18 cellular contexts compared by ENCODE assay signal in the genomic region with DNA sequence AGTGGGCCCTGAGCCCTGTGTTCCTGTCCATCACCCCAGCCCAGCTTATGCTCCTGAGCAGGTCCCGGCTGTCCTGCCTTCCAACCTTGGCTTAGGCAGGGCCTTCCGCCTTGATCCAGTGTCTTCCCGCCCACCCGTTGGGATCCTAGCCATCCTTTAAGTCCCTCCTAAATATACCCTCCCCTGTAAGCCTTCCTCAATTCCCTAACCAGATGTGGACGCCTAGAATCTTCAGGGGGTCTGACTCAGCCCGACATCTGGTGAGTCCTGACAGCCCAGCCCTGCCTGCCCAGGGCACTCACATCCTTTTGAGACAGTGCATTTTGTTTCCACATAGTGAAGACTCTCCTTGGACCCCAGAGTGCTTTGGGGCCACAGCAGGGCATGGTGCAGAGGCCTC. TPM values are rescaled to one million over a fixed set of nuclear protein-coding genes. Genes with fewer than 3 reads are reported as not detected.
DNase-seq lines count a peak whose midpoint lies in the region; ATAC-seq, FAIRE-seq and TF ChIP-seq lines count a peak whose summit lies in the region.
"Had no signal": no experiment of that assay in that cellular context is flagged by ENCODE, and none has a peak within 500 bp of the region (broad histone marks: within the 10 kb centered on the region; RNA-seq: fewer than 3 reads in every experiment).

No MANE protein-coding gene starts in this region.

- H3K4me1 ChIP-seq in A673 (ENCODE audit: insufficient read depth, low read length, poor library complexity, severe bottlenecking) (no peaks in the 10 kb centered on the region), kidney (ENCODE audit: control insufficient read depth in 1 of 2, insufficient read depth in 1 of 2, low read depth in 1 of 2, low read length in 2 of 2) (no peaks in the 10 kb centered on the region)
- H3K4me1 ChIP-seq: left lung had no signal

- POLR2A ChIA-PET in A673 (lab: Charles Lee; ENCODE audit: low non-redundant PET): no interaction called here

- no TSS peak for BruUV-seq in A673 (replicated peaks; lab: Mats Ljungman, UMichigan)

- CTCF ChIA-PET in A673 (lab: Charles Lee): no interaction called here

- intact Hi-C loops in A673 (cut with micrococcal nuclease; ENCODE audit: unreplicated experiment) (no loop called here), kidney (cut with DNase I) (no loop called here)

- in situ Hi-C loops in GM13977 (cut with MboI; ENCODE audit: low pct_unique_long_range_greater_than_20kb, low sequenced_read_pairs, unreplicated experiment): loop anchor here (25.0 kb wide), 1 partner anchor 576 kb away; no protein-coding TSS in a partner anchor

- no peaks in the 10 kb centered on the region for H3K9me3 ChIP-seq in A673 (ENCODE audit: low read depth, low read length, poor library complexity, severe bottlenecking)
- no peaks in the 10 kb centered on the region for H3K9me3 ChIP-seq in kidney (ENCODE audit: control insufficient read depth in 1 of 2, low read length in 2 of 2)
- H3K9me3 ChIP-seq: left lung, mucosa of descending colon had no signal

- H3K27ac ChIP-seq in A673 (ENCODE audit: low read depth, low read length, poor library complexity, severe bottlenecking) (no peak overlapping the region), kidney (ENCODE audit: low read depth in 2 of 2, low read length in 2 of 2) (no peak overlapping the region)

- TF ChIP-seq CTCF in A673 (conservative IDR thresholded peaks at IDR 0.05; ENCODE audit: low read depth, low read length) (no peak), HFF-Myc (IDR thresholded peaks at IDR 0.05; ENCODE audit: low read depth, low read length, missing control alignments) (no peak), choroid plexus epithelial cell (conservative IDR thresholded peaks at IDR 0.05; ENCODE audit: low read depth, low read length) (no peak), kidney (IDR thresholded peaks at IDR 0.05; ENCODE audit: borderline replicate concordance, extremely low read depth, insufficient read depth) (no peak), GM13977 (IDR thresholded peaks at IDR 0.05; ENCODE audit: extremely low read depth, insufficient read depth, missing control alignments) (no peak)

- H3K27me3 ChIP-seq in A673 (replicated peaks; ENCODE audit: insufficient read depth, low read depth, low read length, poor library complexity): no peaks in the 10 kb centered on the region

- H3K4me3 ChIP-seq in A673 (ENCODE audit: low read depth, low read length, poor library complexity, severe bottlenecking) (no peak overlapping the region), HFF-Myc (replicated peaks; ENCODE audit: low read depth, low read length) (no peak overlapping the region), choroid plexus epithelial cell (ENCODE audit: low read depth, low read length) (no peak overlapping the region), kidney (ENCODE audit: low read length in 2 of 2) (no peak overlapping the region)
- H3K4me3 ChIP-seq: left lung, mucosa of descending colon had no signal

- peak; percentile 34 for DNase-seq in A673 (ENCODE audit: low spot score)
- peak; percentile 76 for DNase-seq in HFF-Myc (ENCODE audit: extremely low read depth, low read depth)
- DNase-seq in choroid plexus epithelial cell (ENCODE audit: low read depth): peak; percentile 56
- peak; percentile 45 for DNase-seq in kidney
- no peak for DNase-seq in NOMO-1 (lab: John Stamatoyannopoulos, UW; ENCODE audit: unreplicated experiment in 2 of 2)
- no peak for DNase-seq in GM13977 (ENCODE audit: low spot score)
- no peak for DNase-seq in glomerular visceral epithelial cell (ENCODE audit: extremely low spot score)
- DNase-seq: DMS153; KBM-7; NCI-H1092; NCI-H526; stimulated activated naive CD4-positive, alpha-beta T cell treated with Interleukin-2 at 50 U/mL for 16 hours; T-helper 17 cell; trophoblast cell had no signal

- H3K36me3 ChIP-seq in A673 (ENCODE audit: insufficient read depth, low read length, poor library complexity, severe bottlenecking) (no peaks in the 10 kb centered on the region), kidney (ENCODE audit: control insufficient read depth in 1 of 2, insufficient read depth in 2 of 2, low read length in 2 of 2) (no peaks in the 10 kb centered on the region)
- H3K36me3 ChIP-seq: left lung had no signal

- ATAC-seq in HG02759 (IDR thresholded peaks at IDR 0.05; ENCODE audit: unreplicated experiment): no peak
- ATAC-seq: left lung, mucosa of descending colon, T-helper 17 cell had no signal

- H3K9ac ChIP-seq in kidney (ENCODE audit: low read length in 2 of 2): no peak overlapping the region

- FAIRE-seq in kidney (lab: Jason Lieb, UNC): no peak

RNA-seq across cellular contexts. Expression of a gene that starts 23.7 kb away (rescaled TPM):
- total RNA-seq in A673 (2021): not detected in 2 replicates
- total RNA-seq in kidney: not detected
- polyA plus RNA-seq in kidney (ENCODE audit: insufficient read depth, low read depth, low replicate concordance): not detected
- total RNA-seq: H4, left lung, T-helper 17 cell had no signal

RNA-seq across cellular contexts. Expression of a gene that starts 47.0 kb away (rescaled TPM):
- total RNA-seq in A673 (2021): not detected in 2 replicates
- not detected for total RNA-seq in kidney
- 0.39 TPM for polyA plus RNA-seq in kidney (ENCODE audit: insufficient read depth, low read depth, low replicate concordance)
- total RNA-seq: H4, T-helper 17 cell had no signal

RNA-seq across cellular contexts. Expression of a gene that starts 57.9 kb away (rescaled TPM):
- total RNA-seq in A673 (2021) (25.9 and 58.3 TPM in 2 replicates), kidney (104 TPM)
- 50.4 TPM for polyA plus RNA-seq in kidney (ENCODE audit: insufficient read depth, low read depth, low replicate concordance)

Comparison
In these comparisons a context has a peak if more than half of its experiments do, and no peak if none do; other contexts are left out.
1. DNase-seq: peak in A673 (single experiment), HFF-Myc (single experiment), choroid plexus epithelial cell (single experiment) and kidney (single experiment); none in NOMO-1 (0 of 2), GM13977 (single experiment) and glomerular visceral epithelial cell (single experiment).